In genomic region chr1:115062542-115063004, GRCh38 we compare ENCODE assay signal across 1 cellular context.
TF ChIP-seq lines count a peak whose summit lies in the region.

No MANE protein-coding gene starts in this region.

TF ChIP-seq in HepG2, 621 proteins besides CTCF, POLR2A, EP300 and RAD21 (continued from another document):
- no peak for TF ChIP-seq ZNF784 (CRISPR knock-in tag; IDR thresholded peaks at IDR 0.05; ENCODE audit: borderline replicate concordance)
- no peak for TF ChIP-seq KAT7 (CRISPR knock-in tag; IDR thresholded peaks at IDR 0.05; ENCODE audit: borderline replicate concordance)
- no peak for TF ChIP-seq SRSF1 (optimal IDR thresholded peaks at IDR 0.05; ENCODE audit: low read depth, low read length)
- TF ChIP-seq MLXIP (CRISPR knock-in tag; IDR thresholded peaks at IDR 0.05; ENCODE audit: borderline replicate concordance): no peak
- no peak for TF ChIP-seq ZNF382 (CRISPR knock-in tag; IDR thresholded peaks at IDR 0.05; ENCODE audit: borderline replicate concordance)
- no peak for TF ChIP-seq ZNF383 (CRISPR knock-in tag; IDR thresholded peaks at IDR 0.05; ENCODE audit: borderline replicate concordance)
- no peak for TF ChIP-seq SYNCRIP (IDR thresholded peaks at IDR 0.05; ENCODE audit: insufficient read depth, low read depth, low read length)
